ENCODE assay signal across 8 cellular contexts in the genomic region with DNA sequence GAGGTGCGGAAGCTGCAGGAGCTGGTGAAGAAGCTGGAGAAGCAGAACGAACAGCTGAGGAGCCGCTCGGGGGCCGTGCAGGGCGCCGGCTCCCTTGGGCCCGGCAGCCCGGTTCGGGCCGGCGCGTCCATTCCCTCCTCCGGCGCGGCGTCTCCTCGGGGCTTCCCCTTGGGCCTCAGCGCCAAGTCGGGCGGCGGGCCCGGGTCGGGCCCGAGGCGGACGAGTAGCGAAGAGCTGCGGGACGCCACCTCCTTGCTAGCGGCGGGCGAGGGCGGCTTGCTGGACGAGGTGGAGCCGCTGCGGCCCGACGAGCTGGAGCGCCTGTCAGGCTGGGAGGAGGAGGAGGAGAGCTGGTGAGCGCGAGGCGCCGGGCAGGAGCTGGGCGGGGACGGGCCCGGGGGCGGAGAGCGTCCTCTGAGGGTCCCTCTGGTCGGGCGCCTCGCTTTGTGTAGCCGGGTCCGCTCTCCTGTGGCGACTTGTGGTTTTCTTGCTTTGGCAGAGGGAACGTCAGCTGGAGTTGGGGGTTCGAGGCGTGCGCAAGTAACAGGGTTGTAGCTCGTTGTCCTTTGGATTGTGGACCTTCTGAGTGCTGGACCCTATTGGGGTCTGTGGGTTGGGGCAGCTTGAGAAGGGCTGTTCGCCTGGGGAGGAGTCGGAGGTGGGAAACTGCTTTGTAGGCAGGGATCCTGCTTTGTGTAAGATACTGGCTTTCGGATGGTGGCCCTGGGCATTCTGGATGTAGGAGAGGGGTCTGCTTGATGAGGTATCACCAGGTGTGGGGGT. TPM values are rescaled to one million over a fixed set of nuclear protein-coding genes. Genes with fewer than 3 reads are reported as not detected.
DNase-seq lines count a peak whose midpoint lies in the region; ATAC-seq and TF ChIP-seq lines count a peak whose summit lies in the region.

No MANE protein-coding gene starts in this region.

- no peak overlapping the region for H3K23ac ChIP-seq in H9 (ENCODE audit: insufficient read length, low read depth, low read length)

- no peak for TF ChIP-seq CTCF in GM12865 (IDR thresholded peaks at IDR 0.05; ENCODE audit: insufficient read depth, low read depth, low read length, missing control alignments)
- no peak for TF ChIP-seq CTCF in H9 (conservative IDR thresholded peaks at IDR 0.05)

- no peak overlapping the region for H4K91ac ChIP-seq in H9 (ENCODE audit: insufficient read length, low read depth, low read length)

- H3K9ac ChIP-seq in H9 (ENCODE audit: extremely low read depth, insufficient read length, low read length) = peak overlapping the region; percentile 86

- H3K36me3 Mint-ChIP-seq in H9 (ENCODE audit: insufficient read depth in 1 of 3, low read depth in 3 of 3) (peaks cover 0 to 2% (median 0%) of the 10 kb centered on the region in 3 experiments; a peak in 1 of 7 replicates), memory B cell (peaks cover 2% of the 10 kb centered on the region)

- H3K4me3 Mint-ChIP-seq in H9 (peak overlapping the region; percentile 92 to 95), memory B cell (peak overlapping the region; percentile 97)

- ATAC-seq in memory B cell (ENCODE audit: low read depth) = peak; percentile 18

- no peak overlapping the region for H2BK20ac ChIP-seq in H9 (ENCODE audit: low read depth, low read length, poor library complexity, severe bottlenecking)

- H4K20me1 ChIP-seq in H9 (ENCODE audit: control insufficient read depth, insufficient read depth, insufficient read length) = no peaks in the 10 kb centered on the region

- peak; percentile 61 for DNase-seq in GM12865 (ENCODE audit: low read depth)
- peak; percentile 67 for DNase-seq in H9
- DNase-seq in M059J (ENCODE audit: low read depth) = peak; percentile 50
- DNase-seq in activated CD4-positive, alpha-beta T cell treated with anti-CD3 and anti-CD28 coated beads, Interleukin-2, amount 50 U/mL, for 1 hour = peak; percentile 41
- DNase-seq in effector CD4-positive, alpha-beta T cell = peak; percentile 35
- peak in 1 of 2 donors; percentile 4 for DNase-seq in memory B cell (ENCODE audit: low spot score in 2 of 2)
- peak; percentile 20 for DNase-seq in stimulated activated CD8-positive, alpha-beta memory T cell treated with anti-CD3 and anti-CD28 coated beads, Interleukin-12 subunit alpha, Interleukin-12 subunit beta, amount 100 ng/mL, for 1 hour (ENCODE audit: low read depth)
- no peak for DNase-seq in NCI-H1436 (lab: John Stamatoyannopoulos, UW)

- H4K8ac ChIP-seq in H9 (replicated peaks; ENCODE audit: insufficient read length, low read depth, low read length) = no peak overlapping the region

- H3K27me3 ChIP-seq in H9 (ENCODE audit: insufficient read depth, low read length) = no peaks in the 10 kb centered on the region

- H3K23me2 ChIP-seq in H9 (ENCODE audit: insufficient read length, low read depth, low read length, poor library complexity, severe bottlenecking) = peaks cover 10% of the 10 kb centered on the region

- H3K4me1 Mint-ChIP-seq in H9 (peaks cover 54 to 61% of the 10 kb centered on the region in 2 experiments), memory B cell (peaks cover 30% of the 10 kb centered on the region)

- H2AFZ ChIP-seq in H9 (ENCODE audit: low read length) = no peak overlapping the region

- no peaks in the 10 kb centered on the region for H3K4me1 ChIP-seq in H9 (ENCODE audit: insufficient read depth, low read length)

- H4K5ac ChIP-seq in H9 (ENCODE audit: insufficient read length, low read depth, low read length) = no peak overlapping the region

- peak overlapping the region; percentile 86 for H3K18ac ChIP-seq in H9 (ENCODE audit: insufficient read length, low read depth, low read length)

- H2BK15ac ChIP-seq in H9 (ENCODE audit: low read depth, low read length) = no peak overlapping the region

- no peak overlapping the region for H2BK5ac ChIP-seq in H9 (ENCODE audit: insufficient read length, low read length)

- H3K4me2 ChIP-seq in H9 (ENCODE audit: insufficient read depth, insufficient read length, low read length) = peak overlapping the region; percentile 91

- H3K4ac ChIP-seq in H9 (ENCODE audit: low read depth, low read length) = no peak overlapping the region

- no peak overlapping the region for H3K56ac ChIP-seq in H9 (ENCODE audit: insufficient read length, low read depth, low read length)

- H2AK5ac ChIP-seq in H9 (ENCODE audit: insufficient read length, low read length) = no peak overlapping the region

- H3K9me3 Mint-ChIP-seq in H9 (no peaks in the 10 kb centered on the region), memory B cell (no peaks in the 10 kb centered on the region)

- peak overlapping the region; percentile 96 for H3K14ac ChIP-seq in H9 (ENCODE audit: insufficient read depth, low read length)

- WGBS in H9 (ENCODE audit: extremely low coverage, insufficient read length, low lambda C conversion rate) = no CpG with 5 or more reads among the region's 63 CpGs

- H2BK120ac ChIP-seq in H9 (ENCODE audit: low read depth, low read length, poor library complexity, severe bottlenecking) = no peak overlapping the region

- no peak overlapping the region for H3T11ph ChIP-seq in H9 (ENCODE audit: low read length)

- H3K27me3 Mint-ChIP-seq in H9 (ENCODE audit: low read depth) (no peaks in the 10 kb centered on the region), memory B cell (no peaks in the 10 kb centered on the region)

- H3K79me1 ChIP-seq in H9 (ENCODE audit: insufficient read depth, low read depth, low read length, poor library complexity, severe bottlenecking) = no peaks in the 10 kb centered on the region

- no peaks in the 10 kb centered on the region for H3K9me3 ChIP-seq in H9 (ENCODE audit: control insufficient read depth, low read depth, low read length)

- H3K4me3 ChIP-seq in GM12865 (ENCODE audit: low read depth, low read length) = peak overlapping the region; percentile 93

- H2BK12ac ChIP-seq in H9 (ENCODE audit: insufficient read length, low read depth, low read length) = no peak overlapping the region

- H3K27ac ChIP-seq in H9 (ENCODE audit: insufficient read length, low read depth, low read length) = no peak overlapping the region

- peak overlapping the region; percentile 98 for H3K27ac Mint-ChIP-seq in H9
- H3K27ac Mint-ChIP-seq in memory B cell = peak overlapping the region; percentile 99

- H3K79me2 ChIP-seq in H9 (ENCODE audit: insufficient read depth, low read length) = peaks cover 33% of the 10 kb centered on the region; the same call in 1 of the 2 replicates

RNA-seq across cellular contexts. Expression of a gene that starts 0.6 kb away (rescaled TPM):
- total RNA-seq in H9 (2021) = 30.8 and 32.0 TPM in 2 replicates
- 82.8 and 109 TPM in 2 replicates for total RNA-seq in M059J (2014; rRNA removed; shearing (Covaris generic))
